15 cellular contexts compared by ENCODE assay signal in the genomic region with DNA sequence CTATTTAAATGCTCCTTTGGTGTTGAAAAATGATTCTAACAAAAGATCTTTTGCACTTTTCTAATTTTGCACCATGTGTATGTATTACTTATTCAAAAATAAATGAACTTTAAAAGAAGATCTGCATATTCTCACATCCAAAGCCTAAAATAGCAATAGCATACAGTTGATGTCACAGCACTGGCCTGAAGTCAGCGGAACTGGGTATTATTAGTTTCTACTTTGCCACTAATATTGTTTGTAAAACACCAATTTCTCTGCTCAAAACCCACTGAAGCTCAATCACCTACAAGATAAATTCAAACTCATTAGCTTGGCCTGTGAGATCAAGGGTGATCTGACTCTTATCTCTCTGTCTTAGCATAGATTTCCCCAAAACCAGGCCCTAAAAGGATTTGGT. TPM values are rescaled to one million over a fixed set of nuclear protein-coding genes. Genes with fewer than 3 reads are reported as not detected.
DNase-seq lines count a peak whose midpoint lies in the region; ATAC-seq and TF ChIP-seq lines count a peak whose summit lies in the region.
"Had no signal": no experiment of that assay in that cellular context is flagged by ENCODE, and none has a peak within 500 bp of the region (broad histone marks: within the 10 kb centered on the region; RNA-seq: fewer than 3 reads in every experiment).

No MANE protein-coding gene starts in this region.

- no peak overlapping the region for H3K4me3 ChIP-seq in BLaER1
- H3K4me3 ChIP-seq in endodermal cell (ENCODE audit: low read length) = peak overlapping the region; percentile 51
- H3K4me3 ChIP-seq: K562, mucosa of descending colon had no signal

- WGBS in endodermal cell (ENCODE audit: insufficient coverage in 1 of 2, insufficient read length in 1 of 2), 2 experiments = 83 to 97% methylated on average over 1 of the region's 1 CpG

- TF ChIP-seq CTCF in endodermal cell (conservative IDR thresholded peaks at IDR 0.05) = no peak

- H3K4me1 Mint-ChIP-seq in endodermal cell = peaks cover 50% of the 10 kb centered on the region

- no peaks in the 10 kb centered on the region for H3K9me3 ChIP-seq in BLaER1
- H3K9me3 ChIP-seq in endodermal cell (ENCODE audit: control insufficient read depth, low read length) = no peaks in the 10 kb centered on the region
- H3K9me3 ChIP-seq: mucosa of descending colon had no signal

- H3K27me3 ChIP-seq in BLaER1 (no peaks in the 10 kb centered on the region), endodermal cell (ENCODE audit: control insufficient read depth, insufficient read depth, low read length, poor library complexity, severe bottlenecking) (no peaks in the 10 kb centered on the region)

- peaks cover 72% of the 10 kb centered on the region for H3K4me1 ChIP-seq in BLaER1
- H3K4me1 ChIP-seq in endodermal cell (ENCODE audit: control insufficient read depth, insufficient read depth, low read length) = peaks cover 26% of the 10 kb centered on the region

- ATAC-seq in GM18498 (IDR thresholded peaks at IDR 0.05; ENCODE audit: unreplicated experiment) (peak; percentile 28), HG03439 (IDR thresholded peaks at IDR 0.05; ENCODE audit: unreplicated experiment) (peak; percentile 37)
- ATAC-seq: mucosa of descending colon had no signal

- no peaks in the 10 kb centered on the region for H3K27me3 Mint-ChIP-seq in endodermal cell (ENCODE audit: insufficient read depth)
- H3K27me3 Mint-ChIP-seq: CD4-positive, alpha-beta T cell had no signal

- no peaks in the 10 kb centered on the region for H4K20me1 ChIP-seq in BLaER1

- H3K27ac ChIP-seq in BLaER1 (peak overlapping the region; percentile 84), endodermal cell (ENCODE audit: low read depth, low read length) (no peak overlapping the region)

- H3K9ac ChIP-seq in BLaER1 (peak overlapping the region; percentile 71; the same call in 1 of the 2 replicates), endodermal cell (ENCODE audit: extremely low read depth, low read length, poor library complexity, severe bottlenecking) (no peak overlapping the region)

- DNase-seq in endodermal cell (no peak), HT-29 (ENCODE audit: low spot score) (no peak), KG1 (lab: John Stamatoyannopoulos, UW) (no peak), NCI-H1105 treated with DMSO at 0.1 percent for 48 hours (lab: John Stamatoyannopoulos, UW) (no peak)
- DNase-seq: activated naive CD8-positive, alpha-beta T cell treated with anti-CD3 and anti-CD28 coated beads for 36 hours; CD4-positive, alpha-beta T cell; erythroblast; mucosa of descending colon; NCI-H748 treated with DMSO at 0.1 percent for 48 hours had no signal

- H3K36me3 ChIP-seq in BLaER1 = no peaks in the 10 kb centered on the region
- H3K36me3 ChIP-seq in endodermal cell (ENCODE audit: control insufficient read depth, insufficient read depth, low read length) = no peaks in the 10 kb centered on the region

- peak overlapping the region; percentile 84 for H3K4me2 ChIP-seq in BLaER1

- H3K9me3 Mint-ChIP-seq in endodermal cell = no peaks in the 10 kb centered on the region
- H3K9me3 Mint-ChIP-seq: CD4-positive, alpha-beta T cell had no signal

- no peak overlapping the region for H3K27ac Mint-ChIP-seq in endodermal cell
- H3K27ac Mint-ChIP-seq: activated naive CD8-positive, alpha-beta T cell treated with anti-CD3 and anti-CD28 coated beads for 36 hours; CD4-positive, alpha-beta T cell had no signal

- no peaks in the 10 kb centered on the region for H3K36me3 Mint-ChIP-seq in endodermal cell (ENCODE audit: low read depth)

- H3K4me3 Mint-ChIP-seq in endodermal cell = no peak overlapping the region
- H3K4me3 Mint-ChIP-seq: activated naive CD8-positive, alpha-beta T cell treated with anti-CD3 and anti-CD28 coated beads for 36 hours; activated T-helper 1 cell treated with anti-CD3 and anti-CD28 coated beads, Interleukin-12 subunit alpha, Interleukin-12 subunit beta, Interleukin-2, Interleukin-4 antibody, amounts not matched to agents 30 ng/mL and 10 ng/mL and 1 ng/mL, durations not matched to agents 14 hours and 24 hours and 36 hours; CD4-positive, alpha-beta T cell; neural crest cell had no signal

RNA-seq across cellular contexts. Expression of a gene that starts 34.5 kb away (rescaled TPM):
- total RNA-seq in endodermal cell = 10 to 100 TPM; 32.7 to 48.7 TPM
- 23.9 TPM for polyA plus RNA-seq in endodermal cell (2013, experiment 1 of 2)
- polyA plus RNA-seq in endodermal cell (2013, experiment 2 of 2) = 30.7 TPM
- 48.5 and 49.4 TPM in 2 replicates for total RNA-seq in HT-29 (2014; rRNA removed; shearing (Covaris generic))
